ENCODE assay signal across 18 cellular contexts in the genomic region with DNA sequence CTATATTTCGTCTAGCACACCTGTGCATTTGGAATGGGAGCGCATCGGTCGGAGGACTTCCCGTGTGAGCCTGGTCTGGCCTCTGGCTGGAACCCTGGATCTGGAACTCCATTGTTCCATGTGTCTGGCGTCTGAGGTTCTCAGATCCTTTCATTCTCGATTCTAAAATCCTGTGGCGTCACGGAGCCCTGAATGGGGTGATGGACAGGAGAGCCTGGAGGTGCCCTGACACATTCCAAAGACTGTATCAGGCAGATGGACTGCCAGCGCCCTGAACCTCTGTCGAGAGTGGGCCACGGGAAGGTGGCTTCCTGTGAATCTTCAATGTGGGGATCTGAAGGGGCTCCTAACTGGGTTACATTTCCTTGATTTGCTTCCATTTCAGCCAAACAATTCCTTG. TPM values are rescaled to one million over a fixed set of nuclear protein-coding genes. Genes with fewer than 3 reads are reported as not detected.
A peak's percentile ranks its signal among the peaks of the same experiment; 100 is the strongest.
DNase-seq lines count a peak whose midpoint lies in the region; ATAC-seq and TF ChIP-seq lines count a peak whose summit lies in the region.
"Had no signal": no experiment of that assay in that cellular context is flagged by ENCODE, and none has a peak within 500 bp of the region (broad histone marks: within the 10 kb centered on the region; RNA-seq: fewer than 3 reads in every experiment).

No MANE protein-coding gene starts in this region.

- intact Hi-C loops in heart right ventricle (cut with DNase I) (no loop called here), left ventricle myocardium superior (cut with micrococcal nuclease) (no loop called here), OCI-LY7 (cut with micrococcal nuclease; ENCODE audit: unreplicated experiment) (no loop called here), psoas muscle (cut with DNase I) (no loop called here)
- intact Hi-C loops in activated T-helper 1 cell treated with anti-CD3 and anti-CD28 coated beads, Interleukin-12 subunit alpha, Interleukin-12 subunit beta, Interleukin-2, Interleukin-4 antibody, amounts not matched to agents 30 ng/mL and 10 ng/mL and 1 ng/mL, durations not matched to agents 14 hours and 24 hours and 36 hours (cut with micrococcal nuclease) = no loop called here

- no peaks in the 10 kb centered on the region for H3K4me1 Mint-ChIP-seq in activated T-helper 1 cell treated with anti-CD3 and anti-CD28 coated beads, Interleukin-12 subunit alpha, Interleukin-12 subunit beta, Interleukin-2, Interleukin-4 antibody, amounts not matched to agents 30 ng/mL and 10 ng/mL and 1 ng/mL, durations not matched to agents 14 hours and 24 hours and 36 hours (ENCODE audit: low read depth)
- H3K4me1 Mint-ChIP-seq: B cell had no signal

- WGBS in heart right ventricle, 2 donors = 63 to 73% methylated on average over 12 of the region's 12 CpGs
- 56 to 61% (median 59%) methylated on average over 12 of the region's 12 CpGs for WGBS in psoas muscle, 3 donors
- WGBS in gastroesophageal sphincter (ENCODE audit: low coverage in 1 of 2), 2 donors = 67 to 70% methylated on average over 2 to 7 of the region's 12 CpGs

- H3K27ac ChIP-seq in heart right ventricle (peak overlapping the region in 6 of 10 donors; percentile 82 to 98 (median 93)), OCI-LY7 (ENCODE audit: low read depth, low read length, poor library complexity, severe bottlenecking) (no peak overlapping the region), psoas muscle (peak overlapping the region; percentile 71), gastroesophageal sphincter (no peak overlapping the region)
- H3K27ac ChIP-seq: GM23248, HL-60 had no signal

- peak overlapping the region; percentile 3; the same call in 1 of the 2 replicates for H2AFZ ChIP-seq in OCI-LY7 (ENCODE audit: low read length)
- H2AFZ ChIP-seq: GM23248 had no signal

- H3K27ac Mint-ChIP-seq in activated T-helper 1 cell treated with anti-CD3 and anti-CD28 coated beads, Interleukin-12 subunit alpha, Interleukin-12 subunit beta, Interleukin-2, Interleukin-4 antibody, amounts not matched to agents 30 ng/mL and 10 ng/mL and 1 ng/mL, durations not matched to agents 14 hours and 24 hours and 36 hours = no peak overlapping the region
- H3K27ac Mint-ChIP-seq: B cell; CD4-positive, alpha-beta T cell had no signal

- POLR2A ChIA-PET in OCI-LY7 (lab: Charles Lee) = interaction anchor here (0.6 kb wide), 1 partner anchor 208 kb away, joined by 5 read pairs; no protein-coding TSS in a partner anchor

- CTCF ChIA-PET in OCI-LY7 (lab: Charles Lee; ENCODE audit: unreplicated experiment) = no interaction called here

- H4K20me1 ChIP-seq in OCI-LY7 (ENCODE audit: insufficient read depth, low read length) = no peaks in the 10 kb centered on the region

- BruUV-seq in OCI-LY7 (replicated peaks; lab: Mats Ljungman, UMichigan) = no TSS peak

- TF ChIP-seq EP300 in gastroesophageal sphincter (IDR thresholded peaks at IDR 0.05) = no peak

- peaks cover 0 to 9% (median 0%) of the 10 kb centered on the region in 9 donors for H3K36me3 ChIP-seq in heart right ventricle
- no peaks in the 10 kb centered on the region for H3K36me3 ChIP-seq in OCI-LY7 (ENCODE audit: insufficient read depth, low read length)
- H3K36me3 ChIP-seq in psoas muscle (ENCODE audit: insufficient read depth in 1 of 2, low read depth in 1 of 2) = no peaks in the 10 kb centered on the region
- no peaks in the 10 kb centered on the region for H3K36me3 ChIP-seq in gastroesophageal sphincter

- TF ChIP-seq CTCF in heart right ventricle (IDR thresholded peaks at IDR 0.05) (no peak), OCI-LY7 (conservative IDR thresholded peaks at IDR 0.05; ENCODE audit: low read length) (no peak), psoas muscle (IDR thresholded peaks at IDR 0.05) (no peak), gastroesophageal sphincter (IDR thresholded peaks at IDR 0.05) (no peak)

- no peak overlapping the region for H3K4me3 ChIP-seq in heart right ventricle
- no peak overlapping the region for H3K4me3 ChIP-seq in OCI-LY7 (ENCODE audit: low read depth, low read length, poor library complexity, severe bottlenecking)
- H3K4me3 ChIP-seq in psoas muscle = no peak overlapping the region
- H3K4me3 ChIP-seq in gastroesophageal sphincter = no peak overlapping the region
- H3K4me3 ChIP-seq: GM23248 had no signal

- TF ChIP-seq POLR2A in gastroesophageal sphincter (IDR thresholded peaks at IDR 0.05) = no peak

- H3K9me3 ChIP-seq in heart right ventricle = no peaks in the 10 kb centered on the region
- no peaks in the 10 kb centered on the region for H3K9me3 ChIP-seq in OCI-LY7 (ENCODE audit: low read length)
- H3K9me3 ChIP-seq in psoas muscle = no peaks in the 10 kb centered on the region
- no peaks in the 10 kb centered on the region for H3K9me3 ChIP-seq in gastroesophageal sphincter

- H3K9me2 ChIP-seq in OCI-LY7 (ENCODE audit: insufficient read depth, low read length) = no peaks in the 10 kb centered on the region

- peak overlapping the region; percentile 21 for H3K4me2 ChIP-seq in OCI-LY7 (ENCODE audit: low read length)

- no peak for DNase-seq in heart right ventricle
- no peak for DNase-seq in left ventricle myocardium superior
- DNase-seq in OCI-LY7 (ENCODE audit: low spot score) = no peak
- peak; percentile 61 for DNase-seq in myocyte (ENCODE audit: low read depth)
- DNase-seq in psoas muscle = no peak
- DNase-seq in stimulated activated CD4-positive, alpha-beta T cell treated with anti-CD3 and anti-CD28 coated beads, Interleukin-4, amount 100 ng/mL, for 24 hours = no peak
- DNase-seq in activated T-helper 1 cell treated with anti-CD3 and anti-CD28 coated beads, Interleukin-12 subunit alpha, Interleukin-12 subunit beta, Interleukin-2, Interleukin-4 antibody, amounts not matched to agents 30 ng/mL and 10 ng/mL and 1 ng/mL, durations not matched to agents 14 hours and 24 hours and 36 hours (ENCODE audit: low spot score) = no peak
- DNase-seq: C1 segment of cervical spinal cord; Calu3; CD4-positive, alpha-beta T cell; DMS 273 treated with DMSO at 0.1 percent for 48 hours; GM23248 had no signal

- H3K4me1 ChIP-seq in heart right ventricle (peaks cover 0 to 23% (median 5%) of the 10 kb centered on the region in 9 donors), OCI-LY7 (ENCODE audit: insufficient read depth, low read length, poor library complexity, severe bottlenecking) (peaks cover 18% of the 10 kb centered on the region), psoas muscle (peaks cover 13% of the 10 kb centered on the region), gastroesophageal sphincter (no peaks in the 10 kb centered on the region)

- H3K36me3 Mint-ChIP-seq in activated T-helper 1 cell treated with anti-CD3 and anti-CD28 coated beads, Interleukin-12 subunit alpha, Interleukin-12 subunit beta, Interleukin-2, Interleukin-4 antibody, amounts not matched to agents 30 ng/mL and 10 ng/mL and 1 ng/mL, durations not matched to agents 14 hours and 24 hours and 36 hours (ENCODE audit: low read depth) = no peaks in the 10 kb centered on the region

- peaks cover 3% of the 10 kb centered on the region for H3K27me3 Mint-ChIP-seq in activated T-helper 1 cell treated with anti-CD3 and anti-CD28 coated beads, Interleukin-12 subunit alpha, Interleukin-12 subunit beta, Interleukin-2, Interleukin-4 antibody, amounts not matched to agents 30 ng/mL and 10 ng/mL and 1 ng/mL, durations not matched to agents 14 hours and 24 hours and 36 hours (ENCODE audit: insufficient read depth)

- H3K27me3 ChIP-seq in heart right ventricle (no peaks in the 10 kb centered on the region), psoas muscle (ENCODE audit: insufficient read depth in 3 of 3, low read length in 2 of 3) (no peaks in the 10 kb centered on the region), gastroesophageal sphincter (peaks cover 19% of the 10 kb centered on the region)

- ATAC-seq in heart right ventricle (no peak), left ventricle myocardium superior (no peak), psoas muscle (no peak), gastroesophageal sphincter (no peak)
- ATAC-seq: HCT116 had no signal

- H3K9me3 Mint-ChIP-seq in activated T-helper 1 cell treated with anti-CD3 and anti-CD28 coated beads, Interleukin-12 subunit alpha, Interleukin-12 subunit beta, Interleukin-2, Interleukin-4 antibody, amounts not matched to agents 30 ng/mL and 10 ng/mL and 1 ng/mL, durations not matched to agents 14 hours and 24 hours and 36 hours = no peaks in the 10 kb centered on the region
- H3K9me3 Mint-ChIP-seq: CD4-positive, alpha-beta T cell had no signal

- H3K4me3 Mint-ChIP-seq in activated T-helper 1 cell treated with anti-CD3 and anti-CD28 coated beads, Interleukin-12 subunit alpha, Interleukin-12 subunit beta, Interleukin-2, Interleukin-4 antibody, amounts not matched to agents 30 ng/mL and 10 ng/mL and 1 ng/mL, durations not matched to agents 14 hours and 24 hours and 36 hours = no peak overlapping the region
- H3K4me3 Mint-ChIP-seq: B cell; CD4-positive, alpha-beta T cell had no signal

- H3K79me2 ChIP-seq in OCI-LY7 (ENCODE audit: insufficient read depth, low read depth, low read length) = no peaks in the 10 kb centered on the region

RNA-seq across cellular contexts. Expression of a gene that starts 20.6 kb away (rescaled TPM):
- total RNA-seq in heart right ventricle (100 to 1,000 TPM; 117 to 318 (median 182) TPM), left ventricle myocardium superior (297 TPM), OCI-LY7 (2022) (0.63 and 0.70 TPM in 2 replicates), myocyte (32.7 and 83.0 TPM in 2 replicates), psoas muscle (100 to 1,000 TPM in 1 of 4 donors, 10 to 100 TPM in 3; 10.6 to 101 (median 22.1) TPM), gastroesophageal sphincter (under 1 TPM; 0.07 to 0.78 (median 0.16) TPM)
- polyA plus RNA-seq in heart right ventricle (100 to 1,000 TPM in 1 of 2 donors, 10 to 100 TPM in 1; 22.1 to 962 TPM), psoas muscle (10 to 100 TPM in 1 of 3 donors, 1 to 10 TPM in 2; 5.7 to 15.0 (median 6.4) TPM)
- total RNA-seq in OCI-LY7 (2014; rRNA removed; shearing (Covaris generic)) = 0.08 and 0.79 TPM in 2 replicates
- 14.8 TPM for polyA plus RNA-seq in myocyte (2012)
- total RNA-seq in activated T-helper 1 cell treated with anti-CD3 and anti-CD28 coated beads, Interleukin-12 subunit alpha, Interleukin-12 subunit beta, Interleukin-2, Interleukin-4 antibody, amounts not matched to agents 30 ng/mL and 10 ng/mL and 1 ng/mL, durations not matched to agents 14 hours and 24 hours and 36 hours = 0.20 and 0.44 TPM in 2 replicates
- total RNA-seq: A172, Daoy had no signal

RNA-seq across cellular contexts. Expression of a gene that starts 20.7 kb away (rescaled TPM):
- total RNA-seq in heart right ventricle = 10 to 100 TPM; 20.0 to 33.2 (median 24.7) TPM
- polyA plus RNA-seq in heart right ventricle = 10 to 100 TPM; 30.6 to 60.4 TPM
- 18.6 TPM for total RNA-seq in left ventricle myocardium superior
- 91.4 and 105 TPM in 2 replicates for total RNA-seq in OCI-LY7 (2014; rRNA removed; shearing (Covaris generic))
- 78.7 and 103 TPM in 2 replicates for total RNA-seq in OCI-LY7 (2022)
- total RNA-seq in myocyte = 79.3 and 83.7 TPM in 2 replicates
- polyA plus RNA-seq in myocyte (2012) = 60.8 TPM
- 10 to 100 TPM; 21.5 to 36.6 (median 26.6) TPM for total RNA-seq in psoas muscle
- 10 to 100 TPM; 14.5 to 26.9 (median 24.5) TPM for polyA plus RNA-seq in psoas muscle
- 10 to 100 TPM; 28.0 to 47.6 (median 35.6) TPM for total RNA-seq in gastroesophageal sphincter
- total RNA-seq in activated T-helper 1 cell treated with anti-CD3 and anti-CD28 coated beads, Interleukin-12 subunit alpha, Interleukin-12 subunit beta, Interleukin-2, Interleukin-4 antibody, amounts not matched to agents 30 ng/mL and 10 ng/mL and 1 ng/mL, durations not matched to agents 14 hours and 24 hours and 36 hours = 64.1 and 68.0 TPM in 2 replicates

Comparison
In these comparisons a context has a peak if more than half of its experiments do, and no peak if none do; other contexts are left out.
1. H3K27ac ChIP-seq: peak in heart right ventricle (6 of 10) and psoas muscle (single experiment); none in OCI-LY7 (single experiment) and gastroesophageal sphincter (0 of 4).